In the genomic region with DNA sequence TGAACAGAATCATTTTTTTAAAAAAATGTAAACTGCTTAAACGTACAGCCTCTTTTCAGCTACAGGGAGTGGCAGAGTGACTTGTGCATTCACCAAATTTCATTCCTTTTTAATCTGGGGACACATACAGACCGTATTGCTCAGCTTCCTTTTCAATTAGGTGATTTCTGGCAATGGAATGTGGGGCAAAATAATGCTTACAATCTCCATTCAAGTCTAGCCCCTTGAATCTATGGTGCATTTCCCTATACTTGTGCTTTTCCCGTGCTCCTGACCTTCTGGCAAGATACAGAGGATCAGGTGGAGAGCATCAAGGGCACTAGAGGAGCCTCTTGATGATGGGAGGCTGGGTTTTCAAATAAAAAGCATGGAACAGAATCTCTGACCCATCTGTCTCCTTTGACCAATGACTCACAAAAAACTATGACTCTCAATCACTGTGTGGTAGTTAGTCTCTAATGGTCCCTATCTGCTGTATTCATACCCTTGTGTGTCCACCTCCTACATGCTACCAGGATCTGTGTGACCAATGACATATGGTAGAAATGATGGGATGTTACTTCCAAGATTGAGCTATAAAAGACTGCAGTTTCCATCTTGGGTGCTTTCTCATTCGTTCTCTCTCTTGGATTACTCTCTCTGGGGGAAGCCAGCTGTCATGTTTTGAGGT, we compare ENCODE assay signal across 15 cellular contexts.
DNase-seq lines count a peak whose midpoint lies in the region; ATAC-seq and TF ChIP-seq lines count a peak whose summit lies in the region.
"Had no signal": no experiment of that assay in that cellular context is flagged by ENCODE, and none has a peak within 500 bp of the region (broad histone marks: within the 10 kb centered on the region; RNA-seq: fewer than 3 reads in every experiment).

No MANE protein-coding gene starts in this region.

- H3K4me3 Mint-ChIP-seq in neural crest cell, result no peak overlapping the region
- H3K4me3 Mint-ChIP-seq: activated T-cell treated with anti-CD3 and anti-CD28 coated beads, Interleukin-2, amount 50 U/mL, for 24 hours; GM23338; WTC11 had no signal

- no peak overlapping the region for H3K4me3 ChIP-seq in cardiac fibroblast (replicated peaks in 1 of 2; ENCODE audit: low read depth in 2 of 2, low read length in 2 of 2)
- H3K4me3 ChIP-seq: GM23338 had no signal

- DNase-seq in Caki2 (ENCODE audit: low read depth), result peak; percentile 1
- DNase-seq in NCI-H2029 treated with DMSO at 0.1 percent for 48 hours (lab: John Stamatoyannopoulos, UW), result peak; percentile 45
- DNase-seq in cardiac fibroblast (ENCODE audit: low read depth in 2 of 2), result peak; percentile 32 to 85
- no peak for DNase-seq in neural crest cell (ENCODE audit: low read depth, low spot score)
- DNase-seq in NCI-H1048 (lab: John Stamatoyannopoulos, UW), result no peak
- DNase-seq in inferior parietal cortex (ENCODE audit: extremely low spot score), result no peak
- DNase-seq in midbrain (lab: John Stamatoyannopoulos, UW), result no peak
- DNase-seq: activated T-cell treated with anti-CD3 and anti-CD28 coated beads, Interleukin-2, amount 50 U/mL, for 24 hours; COR-L47; islet precursor cell; SIG-M5; stimulated activated CD4-positive, alpha-beta T cell treated with anti-CD3 and anti-CD28 coated beads, Interleukin-15, amount 100 ng/mL, for 24 hours had no signal

- H3K9me3 Mint-ChIP-seq in neural crest cell, result peaks cover 7% of the 10 kb centered on the region
- H3K9me3 Mint-ChIP-seq: activated T-cell treated with anti-CD3 and anti-CD28 coated beads, Interleukin-2, amount 50 U/mL, for 24 hours; GM23338; WTC11 had no signal

- no peaks in the 10 kb centered on the region for H3K27me3 Mint-ChIP-seq in neural crest cell (ENCODE audit: low read depth)
- H3K27me3 Mint-ChIP-seq: activated T-cell treated with anti-CD3 and anti-CD28 coated beads, Interleukin-2, amount 50 U/mL, for 24 hours had no signal

- in situ Hi-C loops in Caki2 (cut with HindIII; ENCODE audit: low pct_unique_long_range_greater_than_20kb, low sequenced_read_pairs), result no loop called here

- H3K36me3 Mint-ChIP-seq in neural crest cell (ENCODE audit: low read depth), result no peaks in the 10 kb centered on the region
- H3K36me3 Mint-ChIP-seq: WTC11 had no signal

- peak overlapping the region; percentile 19 for H3K27ac Mint-ChIP-seq in neural crest cell (ENCODE audit: unreplicated experiment)
- H3K27ac Mint-ChIP-seq: activated T-cell treated with anti-CD3 and anti-CD28 coated beads, Interleukin-2, amount 50 U/mL, for 24 hours; GM23338; WTC11 had no signal

- TF ChIP-seq CTCF in cardiac fibroblast (IDR thresholded peaks at IDR 0.05; ENCODE audit: low read depth, low read length) (no peak), neural crest cell (conservative IDR thresholded peaks at IDR 0.05) (no peak)

- no peak for ATAC-seq in HG03460 (IDR thresholded peaks at IDR 0.05; ENCODE audit: unreplicated experiment)
- ATAC-seq: GM23338, WTC11 had no signal

- H3K4me1 Mint-ChIP-seq in neural crest cell, result peaks cover 52% of the 10 kb centered on the region
- H3K4me1 Mint-ChIP-seq: GM23338 had no signal

Comparison
In these comparisons a context has a peak if more than half of its experiments do, and no peak if none do; other contexts are left out.
1. DNase-seq: peak in Caki2 (single experiment), NCI-H2029 treated with DMSO at 0.1 percent for 48 hours (single experiment) and cardiac fibroblast (2 of 2); none in neural crest cell (single experiment), NCI-H1048 (single experiment), inferior parietal cortex (single experiment) and midbrain (single experiment).